In the genomic region with DNA sequence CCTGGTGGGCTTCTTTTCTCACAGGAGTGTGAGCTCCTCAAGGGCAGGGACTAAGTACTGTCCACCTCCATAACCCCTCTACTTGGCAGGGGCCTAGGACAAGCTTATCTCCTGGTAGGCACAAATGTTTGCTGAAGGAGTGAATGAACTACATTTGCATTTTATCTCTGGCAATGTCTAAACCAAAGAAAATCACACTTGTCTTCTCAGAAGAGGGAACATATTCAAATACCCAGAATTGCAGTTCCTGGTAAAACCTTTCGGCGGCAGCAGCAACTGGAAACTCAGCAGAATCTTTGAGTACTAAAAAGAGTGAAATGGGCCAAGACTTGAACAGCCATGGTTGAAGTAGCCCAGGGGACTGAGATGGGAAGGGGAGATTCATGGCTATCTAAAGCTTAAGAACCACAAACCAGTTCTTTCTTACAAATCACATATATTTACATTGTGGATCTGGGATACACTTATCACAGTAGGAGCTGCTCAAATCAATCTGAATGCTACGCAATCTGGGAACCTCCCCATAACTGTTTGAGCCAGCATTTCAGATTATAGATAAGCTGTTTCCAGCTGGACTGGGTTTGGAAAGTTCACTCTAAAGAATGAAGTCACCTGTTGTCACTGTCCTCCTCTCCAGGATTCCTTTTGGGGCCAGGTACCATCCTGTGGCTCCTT, we compare ENCODE assay signal across 8 cellular contexts. TPM values are rescaled to one million over a fixed set of nuclear protein-coding genes. Genes with fewer than 3 reads are reported as not detected.
DNase-seq lines count a peak whose midpoint lies in the region; ATAC-seq and TF ChIP-seq lines count a peak whose summit lies in the region.

No MANE protein-coding gene starts in this region.

- ATAC-seq in HCT116 = peak; percentile 54
- no peak for ATAC-seq in GM19324 (IDR thresholded peaks at IDR 0.05; ENCODE audit: low FRiP score, unreplicated experiment)

- no TSS peak for BruUV-seq in HCT116 (replicated peaks; lab: Mats Ljungman, UMichigan)

- POLR2A ChIA-PET in HCT116 (lab: Charles Lee) = no interaction called here
- POLR2A ChIA-PET in activated CD4-positive, alpha-beta memory T cell treated with anti-CD3 and anti-CD28 coated beads for 36 hours (lab: Charles Lee) = interaction anchor here (0.8 to 2.3 kb wide), 5 partner anchors 10 to 43 kb away, joined by 3 to 18 read pairs (median 5); a partner anchor contains a TSS

- H2AFZ ChIP-seq in HCT116 (ENCODE audit: low read depth, low read length, poor library complexity, severe bottlenecking) (no peak overlapping the region), hepatocyte (no peak overlapping the region)

- CTCF ChIA-PET in HCT116 (lab: Charles Lee) = interaction anchor here (1.2 kb wide), 1 partner anchor 29 kb away, joined by 6 read pairs; a partner anchor contains a TSS
- CTCF ChIA-PET in activated CD4-positive, alpha-beta memory T cell treated with anti-CD3 and anti-CD28 coated beads for 36 hours (lab: Charles Lee) = interaction anchor here (0.5 to 2.9 kb wide), 18 partner anchors 9 to 229 kb away, joined by 3 to 19 read pairs (median 4); a partner anchor contains a TSS

- H3K4me1 ChIP-seq in HCT116 (ENCODE audit: control insufficient read depth in 1 of 2, insufficient read depth in 2 of 2, low read length in 2 of 2) (no peaks in the 10 kb centered on the region), hepatocyte (ENCODE audit: insufficient read depth) (peaks cover 3% of the 10 kb centered on the region), SJCRH30 (no peaks in the 10 kb centered on the region)

- H3K4me3 ChIP-seq in AG09309 (ENCODE audit: control insufficient read depth, low read depth, low read length) (no peak overlapping the region), HCT116 (replicated peaks in 1 of 2; ENCODE audit: low read depth in 1 of 2, low read length in 2 of 2) (no peak overlapping the region), hepatocyte (no peak overlapping the region), SJCRH30 (no peak overlapping the region)

- H3K4me2 ChIP-seq in HCT116 (ENCODE audit: low read length) (no peak overlapping the region), hepatocyte (no peak overlapping the region)

- H3K27me3 ChIP-seq in HCT116 (ENCODE audit: insufficient read depth, low read length) (no peaks in the 10 kb centered on the region), hepatocyte (no peaks in the 10 kb centered on the region), SJCRH30 (no peaks in the 10 kb centered on the region)

- H3K9me2 ChIP-seq in HCT116 (ENCODE audit: insufficient read depth) (no peaks in the 10 kb centered on the region), hepatocyte (replicated peaks; ENCODE audit: insufficient read depth) (no peaks in the 10 kb centered on the region)

- TF ChIP-seq CTCF in AG09309 (IDR thresholded peaks at IDR 0.05; ENCODE audit: control insufficient read depth, insufficient read depth, low read depth, low read length, missing control alignments) (peak; percentile 44), HCT116 (IDR thresholded peaks at IDR 0.05 in 2 of 3, conservative IDR thresholded peaks at IDR 0.05 in 1 of 3; ENCODE audit: borderline replicate concordance in 1 of 3, insufficient read depth in 1 of 3, low read depth in 2 of 3, low read length in 2 of 3) (peak; percentile 9 to 54 (median 42); a peak in 5 of 6 replicates), hepatocyte (IDR thresholded peaks at IDR 0.05; ENCODE audit: poor library complexity) (peak; percentile 26)

- no peak overlapping the region for H3K27ac ChIP-seq in HCT116 (ENCODE audit: low read depth, low read length)
- H3K27ac ChIP-seq in hepatocyte = peak overlapping the region; percentile 28
- no peak overlapping the region for H3K27ac ChIP-seq in SJCRH30

- H3K36me3 ChIP-seq in HCT116 (ENCODE audit: control insufficient read depth in 1 of 2, insufficient read depth in 2 of 2, low read length in 2 of 2) (peaks cover 0 to 15% of the 10 kb centered on the region in 2 experiments; a peak in 2 of 4 replicates), hepatocyte (replicated peaks; ENCODE audit: insufficient read depth, low read depth) (peaks cover 5% of the 10 kb centered on the region), SJCRH30 (peaks cover 31% of the 10 kb centered on the region)

- intact Hi-C loops in HCT116 (cut with micrococcal nuclease) = no loop called here
- intact Hi-C loops in activated CD4-positive, alpha-beta memory T cell treated with anti-CD3 and anti-CD28 coated beads for 36 hours (cut with micrococcal nuclease) = loop anchor here (1.0 to 5.0 kb wide), 2 partner anchors 9 to 44 kb away; a partner anchor contains a TSS

- H3K4me3 Mint-ChIP-seq in activated CD4-positive, alpha-beta memory T cell treated with anti-CD3 and anti-CD28 coated beads for 36 hours = no peak overlapping the region

- no peaks in the 10 kb centered on the region for H3K79me2 ChIP-seq in HCT116 (ENCODE audit: insufficient read depth, low read length)
- no peaks in the 10 kb centered on the region for H3K79me2 ChIP-seq in hepatocyte

- peak overlapping the region; percentile 43 for H3K27ac Mint-ChIP-seq in activated CD4-positive, alpha-beta memory T cell treated with anti-CD3 and anti-CD28 coated beads for 36 hours

- no peaks in the 10 kb centered on the region for H3K9me3 Mint-ChIP-seq in activated CD4-positive, alpha-beta memory T cell treated with anti-CD3 and anti-CD28 coated beads for 36 hours

- H4K20me1 ChIP-seq in HCT116 (ENCODE audit: insufficient read depth) (no peaks in the 10 kb centered on the region), hepatocyte (ENCODE audit: insufficient read depth, poor library complexity, severe bottlenecking) (no peaks in the 10 kb centered on the region)

- H3K27me3 Mint-ChIP-seq in activated CD4-positive, alpha-beta memory T cell treated with anti-CD3 and anti-CD28 coated beads for 36 hours = no peaks in the 10 kb centered on the region

- DNase-seq in AG09309 (ENCODE audit: low read depth) (no peak), HCT116 (ENCODE audit: low read depth, low spot score) (no peak), hepatocyte (ENCODE audit: low spot score) (peak; percentile 25), ecto neural progenitor cell (ENCODE audit: low spot score) (no peak), SJCRH30 (no peak)
- DNase-seq in activated CD4-positive, alpha-beta memory T cell treated with anti-CD3 and anti-CD28 coated beads for 36 hours = peak; percentile 65
- no peak for DNase-seq in activated CD8-positive, alpha-beta memory T cell treated with anti-CD3 and anti-CD28 coated beads, Interleukin-2, amount 50 U/mL, for 4 hours

- H3K9me3 ChIP-seq in HCT116 (ENCODE audit: control insufficient read depth in 1 of 2, insufficient read depth in 1 of 2, low read depth in 1 of 2, low read length in 2 of 2) (no peaks in the 10 kb centered on the region), hepatocyte (ENCODE audit: low read depth) (no peaks in the 10 kb centered on the region), SJCRH30 (replicated peaks) (no peaks in the 10 kb centered on the region)

- H3K9ac ChIP-seq in HCT116 (ENCODE audit: low read length) = no peak overlapping the region

- WGBS in hepatocyte (ENCODE audit: low lambda C conversion rate, missing lambda C conversion rate) = 73% methylated on average over 3 of the region's 3 CpGs

- RAD21 ChIA-PET in HCT116 (lab: Charles Lee; ENCODE audit: low non-redundant PET in 1 of 2, low total read pairs in 2 of 2, uncharacterized antibody in 2 of 2, unreplicated experiment in 2 of 2) = no interaction called here

- H3K4me1 Mint-ChIP-seq in activated CD4-positive, alpha-beta memory T cell treated with anti-CD3 and anti-CD28 coated beads for 36 hours (ENCODE audit: low read depth) = peaks cover 18% of the 10 kb centered on the region

- peaks cover 43% of the 10 kb centered on the region for H3K36me3 Mint-ChIP-seq in activated CD4-positive, alpha-beta memory T cell treated with anti-CD3 and anti-CD28 coated beads for 36 hours

- TF ChIP-seq RAD21 in HCT116 (IDR thresholded peaks at IDR 0.05; ENCODE audit: low read depth) = peak; percentile 33; the same call in 1 of the 2 replicates

- TF ChIP-seq POLR2A in HCT116 (IDR thresholded peaks at IDR 0.05; ENCODE audit: borderline replicate concordance, extremely low read depth, insufficient read depth, insufficient read length) = no peak

TF ChIP-seq in HCT116, 20 proteins besides CTCF, POLR2A, EP300 and RAD21:
- TF ChIP-seq ZNF274 (IDR thresholded peaks at IDR 0.05; ENCODE audit: low read depth, low read length) = no peak
- TF ChIP-seq EZH2phosphoT487 (IDR thresholded peaks at IDR 0.05; ENCODE audit: borderline replicate concordance) = no peak
- no peak for TF ChIP-seq SP1 (IDR thresholded peaks at IDR 0.05; ENCODE audit: low read depth)
- TF ChIP-seq CBX3 (IDR thresholded peaks at IDR 0.05; ENCODE audit: low read depth) = no peak

RNA-seq across cellular contexts. Expression of a gene that starts 18.7 kb away (rescaled TPM):
- total RNA-seq in HCT116 (2021; ENCODE audit: unreplicated experiment) (21.1 TPM), hepatocyte (24.0 and 27.4 TPM in 2 replicates)
- polyA plus RNA-seq in HCT116 (2012) = 18.3 and 19.8 TPM in 2 replicates
- 10 to 100 TPM; 19.2 to 20.9 TPM for total RNA-seq in activated CD4-positive, alpha-beta memory T cell treated with anti-CD3 and anti-CD28 coated beads for 36 hours
- polyA plus RNA-seq in hepatocyte = 19.6 and 23.3 TPM in 2 replicates
- total RNA-seq in SJCRH30 (2014; rRNA removed; shearing (Covaris generic)) = 22.0 and 22.5 TPM in 2 replicates

RNA-seq across cellular contexts. Expression of a gene that starts 27.7 kb away (rescaled TPM):
- total RNA-seq in HCT116 (2021; ENCODE audit: unreplicated experiment) (29.8 TPM), hepatocyte (25.2 and 25.6 TPM in 2 replicates)
- polyA plus RNA-seq in HCT116 (2012) = 20.1 and 28.7 TPM in 2 replicates
- total RNA-seq in activated CD4-positive, alpha-beta memory T cell treated with anti-CD3 and anti-CD28 coated beads for 36 hours = 10 to 100 TPM; 33.4 to 34.2 TPM
- polyA plus RNA-seq in hepatocyte = 28.8 and 33.2 TPM in 2 replicates
- 23.5 and 26.5 TPM in 2 replicates for total RNA-seq in SJCRH30 (2014; rRNA removed; shearing (Covaris generic))

RNA-seq across cellular contexts. Expression of a gene that starts 42.2 kb away (rescaled TPM):
- total RNA-seq in HCT116 (2021; ENCODE audit: unreplicated experiment) = 79.9 TPM
- 68.6 and 78.4 TPM in 2 replicates for polyA plus RNA-seq in HCT116 (2012)
- total RNA-seq in activated CD4-positive, alpha-beta memory T cell treated with anti-CD3 and anti-CD28 coated beads for 36 hours = 10 to 100 TPM; 71.7 to 72.4 TPM
- 142 and 155 TPM in 2 replicates for total RNA-seq in hepatocyte
- 117 and 144 TPM in 2 replicates for polyA plus RNA-seq in hepatocyte
- 58.5 and 60.9 TPM in 2 replicates for total RNA-seq in SJCRH30 (2014; rRNA removed; shearing (Covaris generic))

RNA-seq across cellular contexts. Expression of a gene that starts 49.9 kb away (rescaled TPM):
- 8.3 TPM for total RNA-seq in HCT116 (2021; ENCODE audit: unreplicated experiment)
- 16.0 and 17.6 TPM in 2 replicates for polyA plus RNA-seq in HCT116 (2012)
- total RNA-seq in activated CD4-positive, alpha-beta memory T cell treated with anti-CD3 and anti-CD28 coated beads for 36 hours = 1 to 10 TPM; 3.0 to 3.2 TPM
- total RNA-seq in hepatocyte = 14.8 and 17.8 TPM in 2 replicates
- polyA plus RNA-seq in hepatocyte = 21.1 and 21.8 TPM in 2 replicates
- 7.4 and 8.3 TPM in 2 replicates for total RNA-seq in SJCRH30 (2014; rRNA removed; shearing (Covaris generic))

Comparison
In these comparisons a context has a peak if more than half of its experiments do, and no peak if none do; other contexts are left out.
1. DNase-seq: peak in activated CD4-positive, alpha-beta memory T cell treated with anti-CD3 and anti-CD28 coated beads for 36 hours (single experiment) and hepatocyte (single experiment); none in AG09309 (single experiment), HCT116 (single experiment), ecto neural progenitor cell (single experiment), SJCRH30 (0 of 2) and activated CD8-positive, alpha-beta memory T cell treated with anti-CD3 and anti-CD28 coated beads, Interleukin-2, amount 50 U/mL, for 4 hours (single experiment).
2. Peak in every context shown above with its lines, with median percentiles within 50 percentile points of each other: CTCF ChIP-seq.